1 cellular context compared by ENCODE assay signal in the genomic region with DNA sequence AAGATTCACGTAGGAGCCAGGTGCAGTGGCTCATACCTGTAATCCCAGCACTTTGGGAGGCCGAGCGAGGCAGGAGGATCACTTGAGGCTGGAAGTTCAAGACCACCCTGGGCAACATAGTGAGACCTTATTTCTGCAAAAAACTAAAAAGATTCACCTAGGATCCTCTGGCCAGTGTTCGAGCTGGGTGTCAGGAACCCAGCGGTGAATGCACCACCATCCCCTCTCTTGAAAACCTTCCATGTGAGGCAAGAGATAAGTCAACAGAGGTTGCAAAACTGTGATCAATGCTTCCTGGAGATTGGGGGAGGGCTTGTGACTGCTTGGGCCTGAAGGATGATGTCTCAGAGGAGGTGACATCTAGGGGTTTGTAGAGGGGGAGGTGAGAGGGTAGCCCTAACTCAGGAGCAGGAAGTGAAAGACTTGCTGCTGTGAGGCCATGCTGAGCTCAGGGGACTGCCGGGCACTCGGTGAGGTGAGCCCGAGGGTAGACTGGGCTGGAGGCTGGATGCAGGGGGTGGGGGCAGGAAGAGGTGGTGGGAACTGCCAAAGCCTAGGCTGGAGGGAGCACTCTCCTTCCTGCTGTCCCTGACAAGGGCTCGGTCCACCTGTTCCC.
TF ChIP-seq lines count a peak whose summit lies in the region.

No MANE protein-coding gene starts in this region.

TF ChIP-seq in HepG2, 621 proteins besides CTCF, POLR2A, EP300 and RAD21 (continued from another document and continues in another):
- TF ChIP-seq ZNF569 (CRISPR knock-in tag; IDR thresholded peaks at IDR 0.05; ENCODE audit: borderline replicate concordance) (no peak), KLF11 (CRISPR knock-in tag; IDR thresholded peaks at IDR 0.05) (0 out of 2 replicates have a peak, but pooled peaks have one; percentile 37), SP5 (CRISPR knock-in tag; IDR thresholded peaks at IDR 0.05; ENCODE audit: borderline replicate concordance, low read depth) (peak; percentile 86), KDM4B (CRISPR knock-in tag; IDR thresholded peaks at IDR 0.05) (no peak; the same call in 1 of the 2 replicates), ZNF180 (CRISPR knock-in tag; IDR thresholded peaks at IDR 0.05; ENCODE audit: borderline replicate concordance, low read depth) (no peak), CENPX (CRISPR knock-in tag; IDR thresholded peaks at IDR 0.05) (no peak), ZNF564 (CRISPR knock-in tag; IDR thresholded peaks at IDR 0.05) (0 out of 2 replicates have a peak, but pooled peaks have one; percentile 33), SKIL (CRISPR knock-in tag; IDR thresholded peaks at IDR 0.05; ENCODE audit: borderline replicate concordance) (peak; percentile 86; the same call in 1 of the 2 replicates), CREBL2 (CRISPR knock-in tag; IDR thresholded peaks at IDR 0.05; ENCODE audit: borderline replicate concordance) (no peak), KMT2A (CRISPR knock-in tag; IDR thresholded peaks at IDR 0.05) (peak; percentile 63; the same call in 1 of the 2 replicates), ZNF138 (CRISPR knock-in tag; IDR thresholded peaks at IDR 0.05; ENCODE audit: low read depth) (no peak), ELK4 (CRISPR knock-in tag; IDR thresholded peaks at IDR 0.05; ENCODE audit: borderline replicate concordance) (no peak), ZNF549 (CRISPR knock-in tag; IDR thresholded peaks at IDR 0.05) (no peak), ZNF530 (CRISPR knock-in tag; IDR thresholded peaks at IDR 0.05; ENCODE audit: low read depth) (no peak), MYPOP (CRISPR knock-in tag; IDR thresholded peaks at IDR 0.05) (0 out of 2 replicates have a peak, but pooled peaks have one; percentile 51), SP140L (CRISPR knock-in tag; IDR thresholded peaks at IDR 0.05; ENCODE audit: borderline replicate concordance) (no peak), ZNF644 (CRISPR knock-in tag; IDR thresholded peaks at IDR 0.05; ENCODE audit: low read depth) (peak; percentile 95), TBX2 (CRISPR knock-in tag; IDR thresholded peaks at IDR 0.05; ENCODE audit: borderline replicate concordance) (peak; percentile 84), LCORL (IDR thresholded peaks at IDR 0.05) (no peak; the same call in 1 of the 2 replicates), LCORL (CRISPR knock-in tag; IDR thresholded peaks at IDR 0.05) (peak; percentile 99), ZNF317 (CRISPR knock-in tag; IDR thresholded peaks at IDR 0.05) (no peak), ATF1 (CRISPR knock-in tag; IDR thresholded peaks at IDR 0.05) (no peak), PLRG1 (conservative IDR thresholded peaks at IDR 0.05) (no peak), SAFB2 (CRISPR knock-in tag; IDR thresholded peaks at IDR 0.05; ENCODE audit: borderline replicate concordance, low read depth) (peak; percentile 72; the same call in 1 of the 2 replicates), HMG20B (CRISPR knock-in tag; conservative IDR thresholded peaks at IDR 0.05) (peak; percentile 87), HNRNPLL (IDR thresholded peaks at IDR 0.05; ENCODE audit: low read depth, low read length, poor library complexity, severe bottlenecking) (no peak), ZFP1 (CRISPR knock-in tag; IDR thresholded peaks at IDR 0.05) (peak; percentile 93; the same call in 1 of the 2 replicates), RERE (CRISPR knock-in tag; IDR thresholded peaks at IDR 0.05; ENCODE audit: low read depth) (peak; percentile 85; the same call in 1 of the 2 replicates), NFAT5 (CRISPR knock-in tag; IDR thresholded peaks at IDR 0.05) (no peak), ZBTB3 (CRISPR knock-in tag; IDR thresholded peaks at IDR 0.05; ENCODE audit: borderline replicate concordance, low read depth) (no peak), ASH2L (IDR thresholded peaks at IDR 0.05; ENCODE audit: insufficient read length, low read depth, low read length) (peak; percentile 19)
- TF ChIP-seq, protein P1, sequence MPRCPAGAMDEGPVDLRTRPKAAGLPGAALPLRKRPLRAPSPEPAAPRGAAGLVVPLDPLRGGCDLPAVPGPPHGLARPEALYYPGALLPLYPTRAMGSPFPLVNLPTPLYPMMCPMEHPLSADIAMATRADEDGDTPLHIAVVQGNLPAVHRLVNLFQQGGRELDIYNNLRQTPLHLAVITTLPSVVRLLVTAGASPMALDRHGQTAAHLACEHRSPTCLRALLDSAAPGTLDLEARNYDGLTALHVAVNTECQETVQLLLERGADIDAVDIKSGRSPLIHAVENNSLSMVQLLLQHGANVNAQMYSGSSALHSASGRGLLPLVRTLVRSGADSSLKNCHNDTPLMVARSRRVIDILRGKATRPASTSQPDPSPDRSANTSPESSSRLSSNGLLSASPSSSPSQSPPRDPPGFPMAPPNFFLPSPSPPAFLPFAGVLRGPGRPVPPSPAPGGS (CRISPR knock-in tag; IDR thresholded peaks at IDR 0.05) = peak; percentile 54; the same call in 1 of the 2 replicates
- TF ChIP-seq, protein P2, sequence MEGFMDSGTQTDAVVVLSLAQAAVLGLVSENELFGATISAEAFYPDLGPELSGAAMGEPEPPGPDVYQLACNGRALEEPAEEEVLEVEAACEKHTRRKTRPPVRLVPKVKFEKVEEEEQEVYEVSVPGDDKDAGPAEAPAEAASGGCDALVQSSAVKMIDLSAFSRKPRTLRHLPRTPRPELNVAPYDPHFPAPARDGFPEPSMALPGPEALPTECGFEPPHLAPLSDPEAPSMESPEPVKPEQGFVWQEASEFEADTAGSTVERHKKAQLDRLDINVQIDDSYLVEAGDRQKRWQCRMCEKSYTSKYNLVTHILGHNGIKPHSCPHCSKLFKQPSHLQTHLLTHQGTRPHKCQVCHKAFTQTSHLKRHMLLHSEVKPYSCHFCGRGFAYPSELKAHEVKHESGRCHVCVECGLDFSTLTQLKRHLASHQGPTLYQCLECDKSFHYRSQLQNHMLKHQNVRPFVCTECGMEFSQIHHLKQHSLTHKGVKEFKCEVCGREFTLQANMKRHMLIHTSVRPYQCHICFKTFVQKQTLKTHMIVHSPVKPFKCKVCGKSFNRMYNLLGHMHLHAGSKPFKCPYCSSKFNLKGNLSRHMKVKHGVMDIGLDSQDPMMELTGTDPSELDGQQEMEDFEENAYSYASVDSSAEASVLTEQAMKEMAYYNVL (CRISPR knock-in tag; IDR thresholded peaks at IDR 0.05; ENCODE audit: borderline replicate concordance) = peak; percentile 87; the same call in 1 of the 2 replicates
- TF ChIP-seq, protein P3, sequence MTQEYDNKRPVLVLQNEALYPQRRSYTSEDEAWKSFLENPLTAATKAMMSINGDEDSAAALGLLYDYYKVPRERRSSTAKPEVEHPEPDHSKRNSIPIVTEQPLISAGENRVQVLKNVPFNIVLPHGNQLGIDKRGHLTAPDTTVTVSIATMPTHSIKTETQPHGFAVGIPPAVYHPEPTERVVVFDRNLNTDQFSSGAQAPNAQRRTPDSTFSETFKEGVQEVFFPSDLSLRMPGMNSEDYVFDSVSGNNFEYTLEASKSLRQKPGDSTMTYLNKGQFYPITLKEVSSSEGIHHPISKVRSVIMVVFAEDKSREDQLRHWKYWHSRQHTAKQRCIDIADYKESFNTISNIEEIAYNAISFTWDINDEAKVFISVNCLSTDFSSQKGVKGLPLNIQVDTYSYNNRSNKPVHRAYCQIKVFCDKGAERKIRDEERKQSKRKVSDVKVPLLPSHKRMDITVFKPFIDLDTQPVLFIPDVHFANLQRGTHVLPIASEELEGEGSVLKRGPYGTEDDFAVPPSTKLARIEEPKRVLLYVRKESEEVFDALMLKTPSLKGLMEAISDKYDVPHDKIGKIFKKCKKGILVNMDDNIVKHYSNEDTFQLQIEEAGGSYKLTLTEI (CRISPR knock-in tag; conservative IDR thresholded peaks at IDR 0.05) = no peak
